In the genomic region with DNA sequence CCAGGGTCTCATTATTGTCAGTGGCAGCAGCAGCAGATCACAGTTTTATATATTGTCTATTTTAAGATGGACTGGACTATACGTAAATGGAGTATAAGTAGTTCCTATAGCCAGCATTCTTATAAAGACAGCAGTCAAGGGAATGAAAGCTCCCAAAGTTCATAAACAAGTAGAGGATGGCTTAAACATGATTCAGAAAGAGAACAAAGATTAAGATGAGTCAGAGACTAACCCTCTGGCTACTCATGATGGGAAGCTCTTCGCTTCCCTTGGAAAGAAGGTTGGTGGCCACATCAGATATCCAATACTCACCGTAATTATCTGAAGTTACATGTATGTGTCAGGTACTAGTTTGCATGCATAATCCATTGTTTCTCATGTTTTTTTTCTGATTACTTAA, we compare ENCODE assay signal across 17 cellular contexts.
A peak's percentile ranks its signal among the peaks of the same experiment; 100 is the strongest.
DNase-seq lines count a peak whose midpoint lies in the region; ATAC-seq, FAIRE-seq and TF ChIP-seq lines count a peak whose summit lies in the region.
"Had no signal": no experiment of that assay in that cellular context is flagged by ENCODE, and none has a peak within 500 bp of the region (broad histone marks: within the 10 kb centered on the region; RNA-seq: fewer than 3 reads in every experiment).

No MANE protein-coding gene starts in this region.

- H3K9me3 ChIP-seq in smooth muscle cell (replicated peaks; ENCODE audit: low read depth): no peaks in the 10 kb centered on the region
- H3K9me3 ChIP-seq: MG63 had no signal

- H3K27me3 ChIP-seq in smooth muscle cell (ENCODE audit: low read depth): no peaks in the 10 kb centered on the region
- H3K27me3 ChIP-seq: MG63 had no signal

- peaks cover 4% of the 10 kb centered on the region for H3F3A ChIP-seq in smooth muscle cell (ENCODE audit: low read depth)

- H3K36me3 ChIP-seq in smooth muscle cell (ENCODE audit: low read depth): no peaks in the 10 kb centered on the region
- H3K36me3 ChIP-seq: MG63 had no signal

- TF ChIP-seq CTCF in smooth muscle cell (IDR thresholded peaks at IDR 0.05; ENCODE audit: borderline replicate concordance, insufficient read depth, poor library complexity, severe bottlenecking): no peak

- no peaks in the 10 kb centered on the region for H3K79me2 ChIP-seq in smooth muscle cell (ENCODE audit: low read depth)

- H3K4me3 ChIP-seq in smooth muscle cell: no peak overlapping the region
- H3K4me3 ChIP-seq: MG63 had no signal

- peak; percentile 78 for FAIRE-seq in H54 (lab: Jason Lieb, UNC)

- H3K27ac ChIP-seq in smooth muscle cell (ENCODE audit: low read depth): peak overlapping the region; percentile 92
- H3K27ac ChIP-seq: HL-60 had no signal

- H4K20me1 ChIP-seq in smooth muscle cell (ENCODE audit: low read depth): no peaks in the 10 kb centered on the region

- no peak for TF ChIP-seq POLR2A in H54 (IDR thresholded peaks at IDR 0.05; ENCODE audit: low read depth, low read length)

- H3K9ac ChIP-seq in smooth muscle cell (ENCODE audit: low read depth): peak overlapping the region; percentile 63

- H2AFZ ChIP-seq in smooth muscle cell (ENCODE audit: low read depth): peak overlapping the region; percentile 87

- H3K4me2 ChIP-seq in smooth muscle cell: peak overlapping the region; percentile 64

- WGBS in smooth muscle cell (ENCODE audit: low lambda C conversion rate): 12% methylated on average over 3 of the region's 3 CpGs

- DNase-seq in H54 (ENCODE audit: insufficient read length, low spot score) (peak; percentile 33), SW480 (ENCODE audit: low spot score) (peak; percentile 29), fibroblast of peridontal ligament (ENCODE audit: extremely low read depth) (peak; percentile 76), smooth muscle cell (lab: John Stamatoyannopoulos, UW; ENCODE audit: unreplicated experiment) (no peak), T-helper 9 cell (no peak), amygdala (lab: John Stamatoyannopoulos, UW) (no peak)
- DNase-seq: activated naive CD8-positive, alpha-beta T cell treated with anti-CD3 and anti-CD28 coated beads for 36 hours; CD4-positive, alpha-beta T cell; glutamatergic neuron; GOT3; left cardiac atrium; MG63; naive B cell; stimulated activated CD4-positive, alpha-beta T cell treated with anti-CD3 and anti-CD28 coated beads, Interleukin-4, amount 100 ng/mL, for 4 hours; stimulated activated naive CD4-positive, alpha-beta T cell had no signal

- no peak for ATAC-seq in HG02678 (IDR thresholded peaks at IDR 0.05; ENCODE audit: unreplicated experiment)
- ATAC-seq: left cardiac atrium had no signal

- no peaks in the 10 kb centered on the region for H3K4me1 ChIP-seq in smooth muscle cell (ENCODE audit: low read depth)

Comparison
In these comparisons a context has a peak if more than half of its experiments do, and no peak if none do; other contexts are left out.
1. DNase-seq: peak in H54 (single experiment), SW480 (single experiment) and fibroblast of peridontal ligament (single experiment); none in smooth muscle cell (single experiment), T-helper 9 cell (single experiment) and amygdala (0 of 56).